Comparison of ENCODE assay signal across 24 cellular contexts in the genomic region with DNA sequence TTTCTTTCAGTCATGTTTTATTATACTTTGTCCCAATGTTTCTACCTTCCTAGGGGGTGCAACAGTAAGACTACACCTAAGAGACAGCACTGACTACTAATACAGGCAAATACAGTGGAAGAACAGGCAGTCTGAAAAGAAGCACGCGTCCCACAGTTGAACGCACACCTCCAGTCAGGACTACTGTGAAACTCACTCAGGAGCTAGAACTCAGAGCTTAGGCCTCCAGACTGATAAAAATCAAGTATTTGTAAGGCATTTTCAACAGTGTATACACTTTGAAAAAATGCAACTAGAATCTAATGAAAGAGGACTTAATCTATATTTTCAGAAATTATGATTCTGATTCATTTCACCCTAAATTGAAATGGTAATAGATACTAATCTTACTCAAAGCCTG.
"Had no signal": no experiment of that assay in that cellular context is flagged by ENCODE, and none has a peak within 500 bp of the region (broad histone marks: within the 10 kb centered on the region; RNA-seq: fewer than 3 reads in every experiment).

No MANE protein-coding gene starts in this region.

- H3K4me3 ChIP-seq: colonic mucosa, esophagus squamous epithelium, gastrocnemius medialis, heart right ventricle, left lung, lower lobe of right lung had no signal

- H3K27ac ChIP-seq: colonic mucosa, epithelial cell of prostate, esophagus squamous epithelium, gastrocnemius medialis, heart right ventricle, left lung, lower lobe of right lung had no signal

- H3K4me3 Mint-ChIP-seq: dendritic cell treated with granulocyte-macrophage colony-stimulating factor and Interleukin-4, amounts not matched to agents 40 ng/mL and 50 ng/mL, for 4 days; effector memory CD8-positive, alpha-beta T cell; endodermal cell; naive thymus-derived CD4-positive, alpha-beta T cell had no signal

- H3K36me3 ChIP-seq: colonic mucosa had no signal

- H3K27ac Mint-ChIP-seq: dendritic cell treated with granulocyte-macrophage colony-stimulating factor and Interleukin-4, amounts not matched to agents 40 ng/mL and 50 ng/mL, for 4 days; effector memory CD8-positive, alpha-beta T cell had no signal

- ATAC-seq: effector memory CD8-positive, alpha-beta T cell; esophagus mucosa; gastrocnemius medialis; heart right ventricle; left cardiac atrium; left lung; left ventricle myocardium superior; lower lobe of right lung; naive thymus-derived CD4-positive, alpha-beta T cell had no signal

- H3K27me3 ChIP-seq: colonic mucosa, esophagus squamous epithelium, gastrocnemius medialis, heart right ventricle, left lung had no signal

- H3K4me1 Mint-ChIP-seq: endodermal cell had no signal

- DNase-seq: colonic mucosa; cortex of kidney; effector CD8-positive, alpha-beta T cell; effector memory CD8-positive, alpha-beta T cell; endodermal cell; erythroblast; esophagus squamous epithelium; foreskin fibroblast; foreskin melanocyte; gastrocnemius medialis; glutamatergic neuron; head of caudate nucleus; heart right ventricle; hippocampal formation; left cardiac atrium; left lung; left ventricle myocardium superior; lower lobe of right lung; mesendoderm; midbrain; naive thymus-derived CD4-positive, alpha-beta T cell had no signal

- H3K9me3 Mint-ChIP-seq: effector memory CD8-positive, alpha-beta T cell had no signal

- H3K4me1 ChIP-seq: colonic mucosa, gastrocnemius medialis, left lung had no signal

- H3K9me3 ChIP-seq: colonic mucosa, esophagus squamous epithelium, gastrocnemius medialis, lower lobe of right lung had no signal

- H3K27me3 Mint-ChIP-seq: dendritic cell treated with granulocyte-macrophage colony-stimulating factor and Interleukin-4, amounts not matched to agents 40 ng/mL and 50 ng/mL, for 4 days; effector memory CD8-positive, alpha-beta T cell; naive thymus-derived CD4-positive, alpha-beta T cell had no signal
